1 cellular context compared by ENCODE assay signal in the genomic region with DNA sequence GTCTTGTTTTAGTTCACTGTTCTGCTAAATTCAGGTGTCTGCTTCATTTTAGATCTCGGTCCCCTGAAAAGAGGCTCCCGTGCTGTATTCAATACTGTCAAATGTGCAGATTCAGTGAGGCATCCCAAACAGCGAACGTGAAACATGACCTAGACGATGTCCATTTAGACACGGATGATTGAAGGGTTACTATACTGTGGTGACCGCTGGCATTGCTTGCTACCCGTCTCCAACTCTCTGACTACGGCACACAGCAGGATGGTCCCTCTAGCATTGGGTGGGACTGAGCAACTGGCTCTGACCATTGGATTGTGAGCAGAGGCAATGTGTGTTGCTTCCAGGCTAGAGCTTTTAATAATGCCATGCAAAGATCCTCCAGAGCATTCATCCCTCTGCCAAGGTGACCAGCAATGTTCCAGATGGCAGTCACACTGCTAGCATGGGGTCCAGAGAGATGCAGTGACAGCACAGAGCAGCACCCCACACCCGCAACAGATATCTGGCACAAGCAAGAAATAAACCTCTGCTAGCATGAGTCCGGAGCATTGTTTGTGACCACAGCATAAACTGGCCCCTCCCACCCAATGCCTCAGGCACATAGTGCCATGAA.
TF ChIP-seq lines count a peak whose summit lies in the region.

No MANE protein-coding gene starts in this region.

TF ChIP-seq in H1, 55 proteins besides CTCF, POLR2A, EP300 and RAD21 (continued from another document):
- TF ChIP-seq, protein P1, sequence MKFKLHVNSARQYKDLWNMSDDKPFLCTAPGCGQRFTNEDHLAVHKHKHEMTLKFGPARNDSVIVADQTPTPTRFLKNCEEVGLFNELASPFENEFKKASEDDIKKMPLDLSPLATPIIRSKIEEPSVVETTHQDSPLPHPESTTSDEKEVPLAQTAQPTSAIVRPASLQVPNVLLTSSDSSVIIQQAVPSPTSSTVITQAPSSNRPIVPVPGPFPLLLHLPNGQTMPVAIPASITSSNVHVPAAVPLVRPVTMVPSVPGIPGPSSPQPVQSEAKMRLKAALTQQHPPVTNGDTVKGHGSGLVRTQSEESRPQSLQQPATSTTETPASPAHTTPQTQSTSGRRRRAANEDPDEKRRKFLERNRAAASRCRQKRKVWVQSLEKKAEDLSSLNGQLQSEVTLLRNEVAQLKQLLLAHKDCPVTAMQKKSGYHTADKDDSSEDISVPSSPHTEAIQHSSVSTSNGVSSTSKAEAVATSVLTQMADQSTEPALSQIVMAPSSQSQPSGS (IDR thresholded peaks at IDR 0.05; ENCODE audit: low read length), result no peak
- TF ChIP-seq TBP (IDR thresholded peaks at IDR 0.05; ENCODE audit: low read depth, low read length) (no peak), ASH2L (IDR thresholded peaks at IDR 0.05; ENCODE audit: low read length) (no peak), PHF8 (conservative IDR thresholded peaks at IDR 0.05; ENCODE audit: low read depth, low read length) (no peak), CHD2 (IDR thresholded peaks at IDR 0.05; ENCODE audit: low read length) (no peak), SIRT6 (IDR thresholded peaks at IDR 0.05; ENCODE audit: low read length) (no peak), SP1 (IDR thresholded peaks at IDR 0.05; ENCODE audit: low read depth, low read length) (no peak)
